Comparison of ENCODE assay signal across 19 cellular contexts in the genomic region with DNA sequence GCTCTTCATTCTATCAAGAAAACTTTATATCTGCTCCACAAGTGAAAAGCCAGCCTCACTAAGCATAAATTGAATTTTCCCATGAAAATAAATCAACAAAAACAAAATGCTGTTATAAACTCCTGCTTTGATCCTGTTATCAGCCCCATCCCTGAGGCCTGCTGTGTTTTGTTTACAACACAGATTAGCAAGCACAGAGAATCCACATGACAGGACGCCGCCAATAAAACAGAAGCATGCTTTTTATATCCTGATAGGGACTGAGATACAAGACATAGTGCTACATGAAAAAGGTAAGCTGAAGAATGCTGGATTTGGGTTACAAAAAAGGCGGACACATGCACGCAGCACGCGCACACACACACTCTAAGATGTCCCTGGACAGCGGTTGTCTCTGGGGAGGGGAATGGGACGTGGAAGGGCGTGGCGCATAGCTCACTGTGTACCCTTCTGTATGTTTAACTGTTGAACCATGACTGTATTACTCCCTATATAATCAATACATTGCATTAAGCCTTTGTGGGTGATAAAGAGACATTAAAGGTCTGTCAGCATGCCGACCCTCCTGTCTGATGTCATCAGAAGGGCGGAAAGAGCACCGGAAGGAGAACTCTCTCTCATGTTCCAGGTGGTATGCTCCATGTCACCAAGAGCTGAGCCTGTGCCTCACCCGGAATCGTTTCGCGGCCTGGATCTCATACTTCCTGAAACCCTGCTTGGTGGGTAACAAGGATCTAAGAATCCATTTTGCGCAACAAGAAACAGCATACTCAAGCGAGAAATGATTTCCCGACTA.
DNase-seq lines count a peak whose midpoint lies in the region; ATAC-seq and TF ChIP-seq lines count a peak whose summit lies in the region.
"Had no signal": no experiment of that assay in that cellular context is flagged by ENCODE, and none has a peak within 500 bp of the region (broad histone marks: within the 10 kb centered on the region; RNA-seq: fewer than 3 reads in every experiment).

No MANE protein-coding gene starts in this region.

- TF ChIP-seq CTCF in tibial nerve (IDR thresholded peaks at IDR 0.05), result no peak

- TF ChIP-seq POLR2A in tibial nerve (IDR thresholded peaks at IDR 0.05), result no peak

- no peaks in the 10 kb centered on the region for H3K27me3 Mint-ChIP-seq in activated naive CD4-positive, alpha-beta T cell treated with anti-CD3 and anti-CD28 coated beads, Interleukin-2, amount 10 ng/mL, durations not matched to agents 7 days and 5 days
- H3K27me3 Mint-ChIP-seq in effector memory CD8-positive, alpha-beta T cell, result no peaks in the 10 kb centered on the region
- H3K27me3 Mint-ChIP-seq in naive B cell, result no peaks in the 10 kb centered on the region

- DNase-seq in activated naive CD4-positive, alpha-beta T cell treated with anti-CD3 and anti-CD28 coated beads, Interleukin-2, amount 10 ng/mL, durations not matched to agents 7 days and 5 days, result no peak
- DNase-seq in activated naive CD4-positive, alpha-beta T cell treated with anti-CD3 and anti-CD28 coated beads, Interleukin-2, amount 50 U/mL, for 16 hours, result no peak
- no peak for DNase-seq in effector memory CD8-positive, alpha-beta T cell
- no peak for DNase-seq in naive B cell
- no peak for DNase-seq in tibial nerve (ENCODE audit: low spot score in 2 of 2)
- no peak for DNase-seq in C1 segment of cervical spinal cord (lab: John Stamatoyannopoulos, UW)
- DNase-seq in AG08396 (ENCODE audit: low spot score), result no peak
- DNase-seq: DMS79, GM23248, HCEC 1CT, NCI-H1417 treated with DMSO at 0.1 percent for 48 hours, NCI-H187 treated with DMSO at 0.1 percent for 48 hours, NCI-H226, NCI-H526 treated with DMSO at 0.1 percent for 48 hours, Peyer's patch had no signal

- CTCF ChIA-PET in activated naive CD4-positive, alpha-beta T cell treated with anti-CD3 and anti-CD28 coated beads, Interleukin-2, amount 10 ng/mL, durations not matched to agents 7 days and 5 days (lab: Charles Lee), result interaction anchor here (0.5 to 1.0 kb wide), 2 partner anchors 13 to 87 kb away, joined by 3 to 4 read pairs; no protein-coding TSS in a partner anchor

- TF ChIP-seq EP300 in tibial nerve (IDR thresholded peaks at IDR 0.05), result no peak

- H3K4me1 Mint-ChIP-seq in activated naive CD4-positive, alpha-beta T cell treated with anti-CD3 and anti-CD28 coated beads, Interleukin-2, amount 10 ng/mL, durations not matched to agents 7 days and 5 days, result peaks cover 18% of the 10 kb centered on the region
- peaks cover 60 to 65% of the 10 kb centered on the region in 2 donors for H3K4me1 Mint-ChIP-seq in effector memory CD8-positive, alpha-beta T cell (ENCODE audit: low read depth in 2 of 2)
- H3K4me1 Mint-ChIP-seq in naive B cell, result peaks cover 59 to 87% (median 81%) of the 10 kb centered on the region in 3 donors

- H3K4me3 ChIP-seq in HUES48 (ENCODE audit: low read depth, low read length) (no peak overlapping the region), tibial nerve (no peak overlapping the region)
- H3K4me3 ChIP-seq: GM23248, Peyer's patch had no signal

- ATAC-seq in effector memory CD8-positive, alpha-beta T cell (replicated peaks), result no peak
- no peak for ATAC-seq in naive B cell (ENCODE audit: low read depth in 2 of 2)
- ATAC-seq: HepG2 had no signal

- no peaks in the 10 kb centered on the region for H3K9me3 Mint-ChIP-seq in activated naive CD4-positive, alpha-beta T cell treated with anti-CD3 and anti-CD28 coated beads, Interleukin-2, amount 10 ng/mL, durations not matched to agents 7 days and 5 days
- H3K9me3 Mint-ChIP-seq in effector memory CD8-positive, alpha-beta T cell, result no peaks in the 10 kb centered on the region
- H3K9me3 Mint-ChIP-seq in naive B cell, result no peaks in the 10 kb centered on the region
- H3K9me3 Mint-ChIP-seq: CD14-positive monocyte had no signal

- no peak overlapping the region for H3K9ac ChIP-seq in HUES48 (ENCODE audit: low read depth, low read length)
- H3K9ac ChIP-seq: GM23248, KMS-11 had no signal

- H3K36me3 ChIP-seq in HUES48 (ENCODE audit: control insufficient read depth, insufficient read depth, low read length) (no peaks in the 10 kb centered on the region), tibial nerve (peaks cover 0 to 5% (median 0%) of the 10 kb centered on the region in 3 donors)
- H3K36me3 ChIP-seq: Peyer's patch had no signal

- no peak overlapping the region for H3K4me3 Mint-ChIP-seq in activated naive CD4-positive, alpha-beta T cell treated with anti-CD3 and anti-CD28 coated beads, Interleukin-2, amount 10 ng/mL, durations not matched to agents 7 days and 5 days
- no peak overlapping the region for H3K4me3 Mint-ChIP-seq in effector memory CD8-positive, alpha-beta T cell
- H3K4me3 Mint-ChIP-seq in naive B cell, result peak overlapping the region in 1 of 8 donors; percentile 1
- H3K4me3 Mint-ChIP-seq: CD14-positive monocyte had no signal

- WGBS in tibial nerve, 2 donors, result 88 to 90% methylated on average over 20 of the region's 20 CpGs

- H3K9me3 ChIP-seq in HUES48 (ENCODE audit: control insufficient read depth, insufficient read depth, low read length) (no peaks in the 10 kb centered on the region), tibial nerve (no peaks in the 10 kb centered on the region)
- H3K9me3 ChIP-seq: Peyer's patch had no signal

- H3K27ac ChIP-seq in HUES48 (ENCODE audit: low read depth, low read length) (peak overlapping the region; percentile 27), tibial nerve (no peak overlapping the region)
- H3K27ac ChIP-seq: GM23248, KMS-11, Peyer's patch had no signal

- H3K27ac Mint-ChIP-seq in activated naive CD4-positive, alpha-beta T cell treated with anti-CD3 and anti-CD28 coated beads, Interleukin-2, amount 10 ng/mL, durations not matched to agents 7 days and 5 days, result peak overlapping the region; percentile 11
- H3K27ac Mint-ChIP-seq in effector memory CD8-positive, alpha-beta T cell, result peak overlapping the region; percentile 38 to 72
- H3K27ac Mint-ChIP-seq in naive B cell, result peak overlapping the region in 4 of 6 donors; percentile 8 to 91 (median 59)

- H3K4me1 ChIP-seq in HUES48 (ENCODE audit: control insufficient read depth, insufficient read depth, low read length), result peaks cover 13% of the 10 kb centered on the region
- H3K4me1 ChIP-seq in tibial nerve, result peaks cover 0 to 10% (median 2%) of the 10 kb centered on the region in 4 donors

- peaks cover 12% of the 10 kb centered on the region for H3K36me3 Mint-ChIP-seq in activated naive CD4-positive, alpha-beta T cell treated with anti-CD3 and anti-CD28 coated beads, Interleukin-2, amount 10 ng/mL, durations not matched to agents 7 days and 5 days
- H3K36me3 Mint-ChIP-seq in effector memory CD8-positive, alpha-beta T cell (ENCODE audit: insufficient read depth), result peaks cover 31% of the 10 kb centered on the region
- H3K36me3 Mint-ChIP-seq in naive B cell, result no peaks in the 10 kb centered on the region

- H3K27me3 ChIP-seq in HUES48 (ENCODE audit: control insufficient read depth, insufficient read depth, low read length) (no peaks in the 10 kb centered on the region), tibial nerve (no peaks in the 10 kb centered on the region)
- H3K27me3 ChIP-seq: Peyer's patch had no signal
